Comparison of ENCODE assay signal across 8 cellular contexts in the genomic region with DNA sequence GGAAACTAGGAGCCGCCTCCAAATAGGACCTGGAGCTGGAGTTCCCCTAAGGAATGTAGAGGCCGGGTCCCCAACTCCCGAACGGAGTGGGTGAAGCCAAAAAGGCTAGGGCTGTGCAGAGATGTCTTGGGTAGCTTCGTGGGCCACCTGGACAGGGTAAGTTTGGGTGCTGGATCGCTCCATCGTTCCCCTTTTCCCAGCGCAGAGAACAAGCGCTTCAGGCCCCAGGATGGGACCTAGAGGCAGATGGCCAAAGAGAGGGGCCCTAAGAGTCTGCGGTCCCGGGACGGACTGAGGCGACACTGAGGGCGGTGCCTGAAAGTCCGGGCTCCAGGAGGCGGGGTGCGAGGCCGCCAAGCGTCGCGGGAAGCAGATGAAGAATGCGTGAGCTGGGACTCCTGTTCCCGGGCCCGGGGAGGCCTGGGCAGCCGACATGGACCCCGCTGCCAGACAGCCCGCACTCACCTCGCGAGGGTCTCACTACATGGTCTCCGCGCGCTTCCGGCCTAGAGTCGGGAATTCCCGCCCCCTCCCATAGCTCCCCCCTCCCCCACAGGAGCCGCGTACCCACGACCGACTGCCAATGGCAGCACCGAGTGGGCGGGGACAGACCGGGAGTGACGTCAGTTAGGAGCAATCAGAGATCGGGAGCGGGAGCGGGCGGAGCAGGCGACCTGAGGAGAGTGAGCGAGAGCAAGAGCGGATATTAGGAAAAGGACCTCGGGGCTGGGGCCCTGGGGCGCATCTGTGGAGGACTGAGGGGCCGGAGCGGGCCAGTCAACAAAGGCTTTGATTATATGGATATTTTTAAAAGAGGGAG. TPM values are rescaled to one million over a fixed set of nuclear protein-coding genes. Genes with fewer than 3 reads are reported as not detected.
DNase-seq lines count a peak whose midpoint lies in the region; ATAC-seq, FAIRE-seq and TF ChIP-seq lines count a peak whose summit lies in the region.

A gene with protein sequence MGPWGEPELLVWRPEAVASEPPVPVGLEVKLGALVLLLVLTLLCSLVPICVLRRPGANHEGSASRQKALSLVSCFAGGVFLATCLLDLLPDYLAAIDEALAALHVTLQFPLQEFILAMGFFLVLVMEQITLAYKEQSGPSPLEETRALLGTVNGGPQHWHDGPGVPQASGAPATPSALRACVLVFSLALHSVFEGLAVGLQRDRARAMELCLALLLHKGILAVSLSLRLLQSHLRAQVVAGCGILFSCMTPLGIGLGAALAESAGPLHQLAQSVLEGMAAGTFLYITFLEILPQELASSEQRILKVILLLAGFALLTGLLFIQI (minus strand): TSS at position 508 of the 820 bp plus-strand sequence. CDS start 822 bp downstream, outside the sequence.

- H3K9me3 ChIP-seq in ectodermal cell (ENCODE audit: control insufficient read depth, low read length) (no peaks in the 10 kb centered on the region), lung (ENCODE audit: control insufficient read depth in 2 of 2, insufficient read depth in 1 of 2, low read length in 1 of 2) (no peaks in the 10 kb centered on the region)

- ATAC-seq in GM19455 (IDR thresholded peaks at IDR 0.05; ENCODE audit: unreplicated experiment), result peak; percentile 46
- peak; percentile 74 for ATAC-seq in lung (ENCODE audit: insufficient read depth, low FRiP score)

- FAIRE-seq in HTR-8/SVneo (lab: Jason Lieb, UNC), result peak; percentile 79

- peak within 1 kb of the TSS; percentile 96 for H3K27ac ChIP-seq in ectodermal cell (ENCODE audit: insufficient read depth, low read depth, low read length, poor library complexity, severe bottlenecking)
- H3K27ac ChIP-seq in lung (ENCODE audit: low read depth in 1 of 2, low read length in 1 of 2), result peak within 1 kb of the TSS; percentile 94 to 96

- H3K4me1 ChIP-seq in ectodermal cell (ENCODE audit: control insufficient read depth, insufficient read depth, low read length) (peaks cover 15% of the 10 kb centered on the region), lung (ENCODE audit: control insufficient read depth in 2 of 2, insufficient read depth in 2 of 2, low read length in 2 of 2) (peaks cover 10 to 12% of the 10 kb centered on the region in 2 donors)

- DNase-seq in CD1c-positive myeloid dendritic cell (ENCODE audit: extremely low spot score) (peak; percentile 96), HTR-8/SVneo (ENCODE audit: insufficient read length, low spot score) (peak; percentile 89), NOMO-1 (lab: John Stamatoyannopoulos, UW; ENCODE audit: unreplicated experiment in 2 of 2) (peak; percentile 90 to 91), lung (ENCODE audit: low spot score) (peak; percentile 99)
- DNase-seq in activated CD8-positive, alpha-beta memory T cell treated with anti-CD3 and anti-CD28 coated beads for 1 hour (ENCODE audit: extremely low read depth in 1 of 2, low read depth in 1 of 2), result peak; percentile 82 to 89
- peak; percentile 90 to 97 (median 94) for DNase-seq in stimulated activated CD4-positive, alpha-beta T cell treated with anti-CD3 and anti-CD28 coated beads, TNF-alpha, amount 100 ng/mL, for 24 hours (ENCODE audit: low read depth in 3 of 3)

- H3K4me3 ChIP-seq in ectodermal cell (ENCODE audit: insufficient read depth, low read depth, low read length) (peak within 1 kb of the TSS; percentile 83), lung (peak within 1 kb of the TSS; percentile 59)

- WGBS in ectodermal cell, 2 experiments, result 0 to 1% methylated on average over 54 of the region's 54 CpGs
- WGBS in lung, 2 donors, result 1% methylated on average over 51 to 54 of the region's 54 CpGs

- TF ChIP-seq CTCF in lung (IDR thresholded peaks at IDR 0.05; ENCODE audit: control extremely low read depth, extremely low read depth), result no peak

- H3K36me3 ChIP-seq in ectodermal cell (ENCODE audit: control insufficient read depth, insufficient read depth, low read length) (peaks cover 17% of the 10 kb centered on the region), lung (ENCODE audit: control insufficient read depth in 2 of 2, insufficient read depth in 2 of 2, low read length in 2 of 2) (peaks cover 0 to 9% of the 10 kb centered on the region in 2 donors)

- H3K27me3 ChIP-seq in ectodermal cell (ENCODE audit: control insufficient read depth, insufficient read depth, low read length, poor library complexity, severe bottlenecking), result no peaks in the 10 kb centered on the region
- H3K27me3 ChIP-seq in lung (ENCODE audit: control insufficient read depth, insufficient read depth), result no peaks in the 10 kb centered on the region

RNA-seq across cellular contexts. Expression of the gene that starts here (rescaled TPM):
- polyA plus RNA-seq in ectodermal cell (2013, experiment 1 of 4), result 142 TPM
- 146 TPM for polyA plus RNA-seq in ectodermal cell (2013, experiment 2 of 4)
- polyA plus RNA-seq in ectodermal cell (2013, experiment 3 of 4), result 108 TPM
- 117 TPM for polyA plus RNA-seq in ectodermal cell (2013, experiment 4 of 4)
- 100 to 1,000 TPM in 1 of 2 donors, 10 to 100 TPM in 1; 73.4 to 141 TPM for total RNA-seq in lung
- 100 to 1,000 TPM; 103 to 247 TPM for polyA plus RNA-seq in lung

Comparison
In these comparisons a context has a peak if more than half of its experiments do, and no peak if none do; other contexts are left out.
1. Peak in every context shown above with its lines: DNase-seq, ATAC-seq, H3K4me3 ChIP-seq and H3K27ac ChIP-seq.